ENCODE assay signal across 13 cellular contexts in genomic region chr16:12907670-12908233, GRCh38. TPM values are rescaled to one million over a fixed set of nuclear protein-coding genes. Genes with fewer than 3 reads are reported as not detected.
DNase-seq lines count a peak whose midpoint lies in the region; ATAC-seq and TF ChIP-seq lines count a peak whose summit lies in the region.
"Had no signal": no experiment of that assay in that cellular context is flagged by ENCODE, and none has a peak within 500 bp of the region (broad histone marks: within the 10 kb centered on the region; RNA-seq: fewer than 3 reads in every experiment).

No MANE protein-coding gene starts in this region.

- H3K27ac ChIP-seq in OCI-LY3 (ENCODE audit: low read length): no peak overlapping the region
- H3K27ac ChIP-seq in gastrocnemius medialis: no peak overlapping the region
- H3K27ac ChIP-seq: epithelial cell of prostate had no signal

- H3K27ac Mint-ChIP-seq in glutamatergic neuron (ENCODE audit: unreplicated experiment): no peak overlapping the region
- no peak overlapping the region for H3K27ac Mint-ChIP-seq in activated CD8-positive, alpha-beta memory T cell treated with anti-CD3 and anti-CD28 coated beads, Interleukin-2, amount 10 ng/mL, durations not matched to agents 7 days and 5 days

- H3K9me3 ChIP-seq in OCI-LY3 (ENCODE audit: insufficient read depth, low read length) (no peaks in the 10 kb centered on the region), gastrocnemius medialis (no peaks in the 10 kb centered on the region)
- H3K9me3 ChIP-seq: MG63 had no signal

- H3K9ac ChIP-seq in OCI-LY3 (ENCODE audit: low read length): no peak overlapping the region

- DNase-seq in AG09319 (ENCODE audit: extremely low read depth, low read depth) (no peak), GM12864 (ENCODE audit: low read depth) (no peak), glutamatergic neuron (no peak), gastrocnemius medialis (no peak), NCI-H774 (lab: John Stamatoyannopoulos, UW) (no peak), NCI-H1105 treated with DMSO at 0.1 percent for 48 hours (lab: John Stamatoyannopoulos, UW) (no peak)
- no peak for DNase-seq in activated CD8-positive, alpha-beta memory T cell treated with anti-CD3 and anti-CD28 coated beads, Interleukin-2, amount 10 ng/mL, durations not matched to agents 7 days and 5 days
- DNase-seq: activated T-cell treated with anti-CD3 and anti-CD28 coated beads, Interleukin-2, amount 50 U/mL, for 1 hour; left cardiac atrium; MG63; stimulated activated CD4-positive, alpha-beta T cell treated with anti-CD3 and anti-CD28 coated beads, Interleukin-4, amount 100 ng/mL, for 4 hours had no signal

- no peaks in the 10 kb centered on the region for H3K36me3 ChIP-seq in OCI-LY3 (replicated peaks; ENCODE audit: low read depth, low read length)
- no peaks in the 10 kb centered on the region for H3K36me3 ChIP-seq in gastrocnemius medialis
- H3K36me3 ChIP-seq: MG63 had no signal

- TF ChIP-seq CTCF in AG09319 (IDR thresholded peaks at IDR 0.05; ENCODE audit: low read depth, low read length) (peak; percentile 2), GM12864 (IDR thresholded peaks at IDR 0.05; ENCODE audit: low read depth, low read length, missing control alignments) (peak; percentile 45), OCI-LY3 (IDR thresholded peaks at IDR 0.05; ENCODE audit: low read depth, low read length) (peak; percentile 40), glutamatergic neuron (IDR thresholded peaks at IDR 0.05; ENCODE audit: partially characterized antibody, unreplicated experiment) (peak; percentile 29), gastrocnemius medialis (IDR thresholded peaks at IDR 0.05 in 4 of 5, conservative IDR thresholded peaks at IDR 0.05 in 1 of 5) (no peak)

- H3K36me3 Mint-ChIP-seq in glutamatergic neuron (ENCODE audit: unreplicated experiment): no peaks in the 10 kb centered on the region
- no peaks in the 10 kb centered on the region for H3K36me3 Mint-ChIP-seq in activated CD8-positive, alpha-beta memory T cell treated with anti-CD3 and anti-CD28 coated beads, Interleukin-2, amount 10 ng/mL, durations not matched to agents 7 days and 5 days

- H3K79me2 ChIP-seq in OCI-LY3 (ENCODE audit: low read length): no peaks in the 10 kb centered on the region

- H3K4me3 ChIP-seq in GM12864 (ENCODE audit: low read depth, low read length) (no peak overlapping the region), OCI-LY3 (ENCODE audit: low read length) (no peak overlapping the region), gastrocnemius medialis (no peak overlapping the region)
- H3K4me3 ChIP-seq: MG63 had no signal

- no peaks in the 10 kb centered on the region for H3K4me1 ChIP-seq in OCI-LY3 (ENCODE audit: low read length)
- H3K4me1 ChIP-seq in gastrocnemius medialis: no peaks in the 10 kb centered on the region

- H3K27me3 Mint-ChIP-seq in glutamatergic neuron (ENCODE audit: unreplicated experiment): no peaks in the 10 kb centered on the region
- H3K27me3 Mint-ChIP-seq in activated CD8-positive, alpha-beta memory T cell treated with anti-CD3 and anti-CD28 coated beads, Interleukin-2, amount 10 ng/mL, durations not matched to agents 7 days and 5 days: peaks cover 37% of the 10 kb centered on the region

- H3K4me2 ChIP-seq in OCI-LY3 (ENCODE audit: low read length): no peak overlapping the region

- H4K20me1 ChIP-seq in OCI-LY3 (ENCODE audit: insufficient read depth, low read length): no peaks in the 10 kb centered on the region

- peaks cover 9% of the 10 kb centered on the region for H3K9me3 Mint-ChIP-seq in glutamatergic neuron (ENCODE audit: unreplicated experiment)
- H3K9me3 Mint-ChIP-seq in activated CD8-positive, alpha-beta memory T cell treated with anti-CD3 and anti-CD28 coated beads, Interleukin-2, amount 10 ng/mL, durations not matched to agents 7 days and 5 days (ENCODE audit: low read depth): no peaks in the 10 kb centered on the region

- no peak for TF ChIP-seq POLR2A in gastrocnemius medialis (IDR thresholded peaks at IDR 0.05)

- peaks cover 25% of the 10 kb centered on the region for H3K4me1 Mint-ChIP-seq in glutamatergic neuron (ENCODE audit: low read depth, unreplicated experiment)
- H3K4me1 Mint-ChIP-seq in activated CD8-positive, alpha-beta memory T cell treated with anti-CD3 and anti-CD28 coated beads, Interleukin-2, amount 10 ng/mL, durations not matched to agents 7 days and 5 days: no peaks in the 10 kb centered on the region

- no peak overlapping the region for H2AFZ ChIP-seq in OCI-LY3 (ENCODE audit: low read depth, low read length)

- intact Hi-C loops in gastrocnemius medialis (cut with DNase I; ENCODE audit: low total_unique reads): no loop called here

- in situ Hi-C loops in gastrocnemius medialis (cut with MboI; ENCODE audit: low sequenced_read_pairs in 4 of 4): no loop called here

- H3K4me3 Mint-ChIP-seq in glutamatergic neuron (ENCODE audit: unreplicated experiment): peak overlapping the region; percentile 30
- no peak overlapping the region for H3K4me3 Mint-ChIP-seq in activated CD8-positive, alpha-beta memory T cell treated with anti-CD3 and anti-CD28 coated beads, Interleukin-2, amount 10 ng/mL, durations not matched to agents 7 days and 5 days

- H3K27me3 ChIP-seq in OCI-LY3 (ENCODE audit: low read depth, low read length): peaks cover 10% of the 10 kb centered on the region; the same call in 1 of the 2 replicates
- H3K27me3 ChIP-seq in gastrocnemius medialis: peaks cover 17 to 20% (median 18%) of the 10 kb centered on the region in 3 donors

- no peak for ATAC-seq in gastrocnemius medialis
- no peak for ATAC-seq in activated CD8-positive, alpha-beta memory T cell treated with anti-CD3 and anti-CD28 coated beads, Interleukin-2, amount 10 ng/mL, durations not matched to agents 7 days and 5 days
- ATAC-seq: left cardiac atrium had no signal

- CTCF ChIA-PET in activated CD8-positive, alpha-beta memory T cell treated with anti-CD3 and anti-CD28 coated beads, Interleukin-2, amount 10 ng/mL, durations not matched to agents 7 days and 5 days (lab: Charles Lee): interaction anchor here (0.8 kb wide), 1 partner anchor 813 kb away, joined by 3 read pairs; no protein-coding TSS in a partner anchor

RNA-seq across cellular contexts. Expression of gene SHISA9, which starts 6.4 kb away (rescaled TPM):
- total RNA-seq in glutamatergic neuron (ENCODE audit: unreplicated experiment) (96.6 TPM), gastrocnemius medialis (not detected)
- under 1 TPM in 1 of 2 experiments, not detected in 1; 0.21 TPM for total RNA-seq in activated CD8-positive, alpha-beta memory T cell treated with anti-CD3 and anti-CD28 coated beads, Interleukin-2, amount 10 ng/mL, durations not matched to agents 7 days and 5 days

Comparison
In these comparisons a context has a peak if more than half of its experiments do, and no peak if none do; other contexts are left out.
1. CTCF ChIP-seq: peak in AG09319 (single experiment), GM12864 (single experiment), OCI-LY3 (single experiment) and glutamatergic neuron (single experiment); none in gastrocnemius medialis (0 of 5).
2. RNA of gene SHISA9, which starts 6.4 kb away (total RNA-seq): 96.6 TPM in glutamatergic neuron (single experiment); 0.21 TPM in activated CD8-positive, alpha-beta memory T cell treated with anti-CD3 and anti-CD28 coated beads, Interleukin-2, amount 10 ng/mL, durations not matched to agents 7 days and 5 days and not detected in gastrocnemius medialis; every median in the first group is over 10 times any median in the second.